9 cellular contexts compared by ENCODE assay signal in the genomic region with DNA sequence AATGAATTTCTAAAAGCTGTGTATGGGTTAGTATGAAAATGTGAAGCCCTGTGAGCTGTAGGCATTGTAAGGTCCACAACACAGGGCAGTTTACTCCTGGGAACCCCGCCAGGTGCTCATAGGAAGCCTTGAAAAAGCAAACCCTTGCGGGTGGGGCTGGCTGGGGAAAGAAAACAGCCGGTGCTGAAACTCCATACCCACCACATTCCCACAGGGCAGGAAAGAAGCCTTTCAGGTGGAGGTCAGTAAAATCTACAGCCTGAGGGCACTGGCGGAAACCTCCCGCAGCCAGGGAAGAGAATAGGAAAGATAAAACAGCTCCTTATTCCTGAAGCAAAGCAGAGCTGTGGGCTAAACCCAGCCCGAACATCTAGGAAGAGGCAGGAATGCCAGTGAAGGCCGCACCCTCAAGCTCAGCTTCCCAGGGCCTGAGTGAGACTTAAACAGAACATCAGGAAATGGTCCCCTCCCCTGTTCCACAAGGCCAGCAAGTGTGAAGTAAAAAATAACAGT. TPM values are rescaled to one million over a fixed set of nuclear protein-coding genes. Genes with fewer than 3 reads are reported as not detected.
DNase-seq lines count a peak whose midpoint lies in the region; ATAC-seq and TF ChIP-seq lines count a peak whose summit lies in the region.
"Had no signal": no experiment of that assay in that cellular context is flagged by ENCODE, and none has a peak within 500 bp of the region (broad histone marks: within the 10 kb centered on the region; RNA-seq: fewer than 3 reads in every experiment).

No MANE protein-coding gene starts in this region.

- H2AFZ ChIP-seq in PC-3 (ENCODE audit: low read length) = peak overlapping the region; percentile 67

- H3K79me2 ChIP-seq in PC-3 (ENCODE audit: low read length) = peaks cover 80% of the 10 kb centered on the region

- peak overlapping the region; percentile 73 for H3K27ac ChIP-seq in PC-3 (ENCODE audit: low read length)
- H3K27ac ChIP-seq in prostate gland = no peak overlapping the region

- H3K36me3 ChIP-seq in HAP-1 (replicated peaks) = no peaks in the 10 kb centered on the region; the same call in none of the 2 replicates
- H3K36me3 ChIP-seq in PC-3 (ENCODE audit: low read depth, low read length) = no peaks in the 10 kb centered on the region
- no peaks in the 10 kb centered on the region for H3K36me3 ChIP-seq in prostate gland

- intact Hi-C loops in PC-3 (cut with micrococcal nuclease) (no loop called here), left cardiac atrium (cut with DNase I) (no loop called here), prostate gland (cut with DNase I) (no loop called here)

- peak overlapping the region; percentile 68 for H3K4me2 ChIP-seq in PC-3 (ENCODE audit: low read length)

- no peaks in the 10 kb centered on the region for H3F3A ChIP-seq in PC-3 (ENCODE audit: low read length, unreplicated experiment)

- H3K27me3 ChIP-seq in HAP-1 (ENCODE audit: low read depth) (no peaks in the 10 kb centered on the region), PC-3 (ENCODE audit: low read length) (no peaks in the 10 kb centered on the region), prostate gland (replicated peaks; ENCODE audit: insufficient read depth) (no peaks in the 10 kb centered on the region)

- H3K9me2 ChIP-seq in PC-3 (replicated peaks; ENCODE audit: low read length) = no peaks in the 10 kb centered on the region

- no peaks in the 10 kb centered on the region for H3K9me3 ChIP-seq in HAP-1
- no peaks in the 10 kb centered on the region for H3K9me3 ChIP-seq in PC-3 (ENCODE audit: low read length)
- no peaks in the 10 kb centered on the region for H3K9me3 ChIP-seq in prostate gland

- in situ Hi-C loops in HAP-1 (cut with MboI; ENCODE audit: low sequenced_read_pairs) = no loop called here

- TF ChIP-seq CTCF in PC-3 (conservative IDR thresholded peaks at IDR 0.05; ENCODE audit: low read depth, low read length) (no peak), prostate gland (IDR thresholded peaks at IDR 0.05) (no peak)

- POLR2A ChIA-PET in PC-3 (lab: Charles Lee; ENCODE audit: unreplicated experiment) = interaction anchor here (0.6 kb wide), 2 partner anchors 13 to 16 kb away, joined by 5 to 6 read pairs; no protein-coding TSS in a partner anchor

- no peaks in the 10 kb centered on the region for H4K20me1 ChIP-seq in PC-3 (ENCODE audit: low read length)

- H3K4me1 ChIP-seq in HAP-1 = peaks cover 23% of the 10 kb centered on the region
- H3K4me1 ChIP-seq in PC-3 (ENCODE audit: insufficient read depth, low read length) = peaks cover 40% of the 10 kb centered on the region
- no peaks in the 10 kb centered on the region for H3K4me1 ChIP-seq in prostate gland (replicated peaks)

- ATAC-seq in PC-3 (peak; percentile 82), left cardiac atrium (peak; percentile 57 to 78), GM18870 (IDR thresholded peaks at IDR 0.05; ENCODE audit: unreplicated experiment) (no peak)

- BruUV-seq in PC-3 (replicated peaks; lab: Mats Ljungman, UMichigan) = no TSS peak

- no peak for TF ChIP-seq POLR2A in prostate gland (IDR thresholded peaks at IDR 0.05)

- H3K4me3 ChIP-seq in HAP-1 = no peak overlapping the region
- H3K4me3 ChIP-seq in PC-3 (ENCODE audit: low read length) = peak overlapping the region; percentile 28; the same call in 1 of the 2 replicates
- no peak overlapping the region for H3K4me3 ChIP-seq in prostate gland

- H3K9ac ChIP-seq in PC-3 (ENCODE audit: low read length) = peak overlapping the region; percentile 17; the same call in 1 of the 2 replicates

- WGBS in prostate gland = 43% methylated on average over 7 of the region's 7 CpGs

- CTCF ChIA-PET in PC-3 (lab: Charles Lee) = interaction anchor here (0.7 kb wide), 1 partner anchor 36 kb away, joined by 3 read pairs; no protein-coding TSS in a partner anchor

- DNase-seq in HAP-1 (ENCODE audit: low spot score in 2 of 2) (peak; percentile 23 to 59), PC-3 (peak; percentile 73), left cardiac atrium (peak; percentile 71), prostate gland (ENCODE audit: low spot score) (peak; percentile 39), NOMO-1 treated with DMSO at 0.1 percent for 48 hours (lab: John Stamatoyannopoulos, UW; ENCODE audit: unreplicated experiment) (no peak), HCEC 1CT (no peak), D341Med (ENCODE audit: low spot score) (no peak)
- DNase-seq: NCI-H526 had no signal

RNA-seq across cellular contexts. Expression of a gene that starts 34.7 kb away (rescaled TPM):
- 44.2 and 80.5 TPM in 2 replicates for total RNA-seq in PC-3 (2014; rRNA removed)
- 10 to 100 TPM; 45.0 to 90.7 TPM for total RNA-seq in left cardiac atrium
- total RNA-seq in prostate gland = 10 to 100 TPM; 17.7 to 19.4 TPM

Comparison
In these comparisons a context has a peak if more than half of its experiments do, and no peak if none do; other contexts are left out.
1. DNase-seq: peak in HAP-1 (2 of 2), PC-3 (single experiment), left cardiac atrium (single experiment) and prostate gland (single experiment); none in NOMO-1 treated with DMSO at 0.1 percent for 48 hours (single experiment), HCEC 1CT (single experiment) and D341Med (single experiment).